ENCODE assay signal across 13 cellular contexts in the genomic region with DNA sequence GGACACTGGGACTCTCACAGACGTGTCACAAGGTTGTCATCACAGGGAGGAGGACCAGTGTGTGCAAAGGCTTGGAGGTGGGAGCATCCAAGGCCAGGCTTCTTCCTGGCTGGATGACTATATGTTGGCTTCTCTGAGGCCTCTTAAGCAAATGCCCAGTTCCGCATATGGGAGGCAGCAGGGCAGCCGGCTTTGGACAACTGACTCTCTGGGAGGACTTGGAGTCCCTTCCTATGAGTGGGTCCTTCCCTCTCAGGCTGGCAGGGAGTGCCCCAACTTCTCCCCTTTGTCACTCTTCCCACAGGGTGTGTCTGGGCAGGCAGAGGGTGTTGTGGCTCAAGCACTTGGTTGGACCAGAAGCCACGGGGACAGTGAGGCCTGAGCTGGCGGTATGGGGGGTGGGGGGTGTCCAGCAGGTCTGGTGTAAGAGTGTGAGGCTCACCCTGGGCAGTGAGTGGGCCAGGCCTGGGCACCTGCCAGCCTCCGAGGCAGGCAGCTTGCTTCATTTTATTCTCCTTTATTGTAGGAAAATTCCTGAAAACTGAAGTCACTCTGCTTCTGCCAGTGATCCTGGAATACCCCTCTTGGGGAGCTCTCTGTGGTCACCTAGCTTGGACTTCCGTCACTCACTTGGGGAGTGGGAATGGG. TPM values are rescaled to one million over a fixed set of nuclear protein-coding genes. Genes with fewer than 3 reads are reported as not detected.
DNase-seq lines count a peak whose midpoint lies in the region; ATAC-seq and TF ChIP-seq lines count a peak whose summit lies in the region.
"Had no signal": no experiment of that assay in that cellular context is flagged by ENCODE, and none has a peak within 500 bp of the region (broad histone marks: within the 10 kb centered on the region; RNA-seq: fewer than 3 reads in every experiment).

No MANE protein-coding gene starts in this region.

- peak overlapping the region in 10 of 11 experiments; percentile 7 to 95 (median 76); a peak in 18 of 22 replicates for H3K27ac ChIP-seq in BLaER1 treated with 17β-estradiol and CSF1 and Interleukin-3, amounts not matched to agents 10 nM and 100 nM
- peak overlapping the region; percentile 79 for H3K27ac ChIP-seq in RWPE1
- peak overlapping the region; percentile 23 for H3K27ac ChIP-seq in fibroblast of lung (ENCODE audit: insufficient read depth, low read length)
- H3K27ac ChIP-seq: KMS-11 had no signal

- ATAC-seq in omental fat pad (ENCODE audit: low FRiP score) (peak; percentile 66), GM21423 (IDR thresholded peaks at IDR 0.05; ENCODE audit: unreplicated experiment) (no peak)
- no peak for ATAC-seq in stimulated activated naive CD8-positive, alpha-beta T cell treated with anti-CD3 and anti-CD28 coated beads, Interleukin-15, Interleukin-2, amounts not matched to agents 100 U/mL and 50 U/mL, for 24 hours
- ATAC-seq: naive thymus-derived CD8-positive, alpha-beta T cell had no signal

- H3K79me2 ChIP-seq in fibroblast of lung (ENCODE audit: control insufficient read depth, insufficient read depth, low read length) = no peaks in the 10 kb centered on the region

- H4K20me1 ChIP-seq in BLaER1 treated with 17β-estradiol and CSF1 and Interleukin-3, amounts not matched to agents 10 nM and 100 nM = no peaks in the 10 kb centered on the region
- no peaks in the 10 kb centered on the region for H4K20me1 ChIP-seq in fibroblast of lung (ENCODE audit: control insufficient read depth, extremely low read depth, insufficient read depth, low read length)

- peak overlapping the region; percentile 60 to 94 (median 81) for H3K4me2 ChIP-seq in BLaER1 treated with 17β-estradiol and CSF1 and Interleukin-3, amounts not matched to agents 10 nM and 100 nM
- H3K4me2 ChIP-seq in fibroblast of lung (ENCODE audit: extremely low read depth, insufficient read depth, low read length) = no peak overlapping the region
- H3K4me2 ChIP-seq: KMS-11 had no signal

- no peak for TF ChIP-seq CTCF in RWPE1 (conservative IDR thresholded peaks at IDR 0.05; ENCODE audit: low read depth)
- no peak for TF ChIP-seq CTCF in fibroblast of lung (conservative IDR thresholded peaks at IDR 0.05 in 1 of 2, IDR thresholded peaks at IDR 0.05 in 1 of 2; ENCODE audit: low read depth in 1 of 2, low read length in 2 of 2)
- no peak for TF ChIP-seq CTCF in omental fat pad (IDR thresholded peaks at IDR 0.05)

- no peaks in the 10 kb centered on the region for H3K27me3 ChIP-seq in BLaER1 treated with 17β-estradiol and CSF1 and Interleukin-3, amounts not matched to agents 10 nM and 100 nM
- no peaks in the 10 kb centered on the region for H3K27me3 ChIP-seq in fibroblast of lung (ENCODE audit: control insufficient read depth, insufficient read depth, low read length)

- DNase-seq in RWPE1 (ENCODE audit: low spot score) = no peak
- peak; percentile 20 to 81 for DNase-seq in fibroblast of lung (ENCODE audit: low read depth in 2 of 2)
- no peak for DNase-seq in omental fat pad (ENCODE audit: low spot score)
- no peak for DNase-seq in stimulated activated CD4-positive, alpha-beta T cell treated with anti-CD3 and anti-CD28 coated beads, Interleukin-2, amount 100 ng/mL, for 48 hours
- DNase-seq in NCI-H2227 (lab: John Stamatoyannopoulos, UW; ENCODE audit: unreplicated experiment) = no peak
- no peak for DNase-seq in stimulated activated naive CD8-positive, alpha-beta T cell treated with anti-CD3 and anti-CD28 coated beads, Interleukin-15, Interleukin-2, amounts not matched to agents 100 U/mL and 50 U/mL, for 24 hours
- DNase-seq: DMS53; naive thymus-derived CD8-positive, alpha-beta T cell; NCI-H526 treated with DMSO at 0.1 percent for 48 hours; T-helper 9 cell had no signal

- no peaks in the 10 kb centered on the region for H3K9me3 ChIP-seq in BLaER1 treated with 17β-estradiol and CSF1 and Interleukin-3, amounts not matched to agents 10 nM and 100 nM (replicated peaks in 1 of 11)
- H3K9me3 ChIP-seq in fibroblast of lung (ENCODE audit: control insufficient read depth, insufficient read depth, low read depth, low read length) = no peaks in the 10 kb centered on the region

- H3K36me3 ChIP-seq in BLaER1 treated with 17β-estradiol and CSF1 and Interleukin-3, amounts not matched to agents 10 nM and 100 nM = 0 out of 22 replicates have a peak, but pooled peaks cover 0 to 5% (median 0%) of the 10 kb centered on the region in 11 experiments
- H3K36me3 ChIP-seq in fibroblast of lung (ENCODE audit: control insufficient read depth, insufficient read depth, low read length) = no peaks in the 10 kb centered on the region

- H3K4me3 ChIP-seq in BLaER1 treated with 17β-estradiol and CSF1 and Interleukin-3, amounts not matched to agents 10 nM and 100 nM = no peak overlapping the region
- H3K4me3 ChIP-seq in fibroblast of lung (replicated peaks in 1 of 4; ENCODE audit: control extremely low read depth in 1 of 4, insufficient read depth in 1 of 4, low read depth in 3 of 4, low read length in 4 of 4) = no peak overlapping the region

- H3K4me1 ChIP-seq in BLaER1 treated with 17β-estradiol and CSF1 and Interleukin-3, amounts not matched to agents 10 nM and 100 nM = peaks cover 90 to 100% (median 99%) of the 10 kb centered on the region in 10 experiments
- H3K4me1 ChIP-seq in fibroblast of lung (ENCODE audit: control insufficient read depth, extremely low read depth, insufficient read depth, low read length) = peaks cover 8% of the 10 kb centered on the region

- POLR2A ChIA-PET in RWPE1 (lab: Yijun Ruan, JAX; ENCODE audit: low non-redundant PET) = interaction anchor here (1.2 kb wide), 1 partner anchor 15 kb away, joined by 6 read pairs; a partner anchor contains a TSS

- H2AFZ ChIP-seq in fibroblast of lung (ENCODE audit: low read length) = no peak overlapping the region

- peak overlapping the region in 8 of 11 experiments; percentile 35 to 83 (median 69); a peak in 16 of 22 replicates for H3K9ac ChIP-seq in BLaER1 treated with 17β-estradiol and CSF1 and Interleukin-3, amounts not matched to agents 10 nM and 100 nM
- no peak overlapping the region for H3K9ac ChIP-seq in fibroblast of lung (ENCODE audit: insufficient read depth, low read length)
- H3K9ac ChIP-seq: KMS-11 had no signal

- CTCF ChIA-PET in RWPE1 (lab: Yijun Ruan, JAX) = interaction anchor here (0.6 to 1.2 kb wide), 4 partner anchors 13 to 52 kb away, joined by 3 to 5 read pairs (median 3); no protein-coding TSS in a partner anchor

RNA-seq across cellular contexts. Expression of a gene that starts 14.9 kb away (rescaled TPM):
- 0.51 and 1.8 TPM in 2 replicates for total RNA-seq in fibroblast of lung
- polyA plus RNA-seq in fibroblast of lung = 1.6 and 7.2 TPM in 2 replicates
- polyA plus RNA-seq in fibroblast of lung (2012) = 4.4 and 12.2 TPM in 2 replicates
- polyA minus RNA-seq in fibroblast of lung (ENCODE audit: low replicate concordance) = 10.7 and 27.9 TPM in 2 replicates
- total RNA-seq in omental fat pad = 10 to 100 TPM; 15.3 to 99.1 (median 70.5) TPM

RNA-seq across cellular contexts. Expression of a gene that starts 24.8 kb away (rescaled TPM):
- total RNA-seq in fibroblast of lung (not detected in 2 replicates), omental fat pad (10 to 100 TPM in 1 of 4 donors, 1 to 10 TPM in 3; 2.3 to 17.7 (median 4.4) TPM)
- polyA plus RNA-seq in fibroblast of lung = not detected in 2 replicates
- polyA plus RNA-seq in fibroblast of lung (2012) = not detected in 2 replicates
- not detected in 2 replicates for polyA minus RNA-seq in fibroblast of lung (ENCODE audit: low replicate concordance)
- total RNA-seq: naive thymus-derived CD8-positive, alpha-beta T cell had no signal
- polyA plus RNA-seq: naive thymus-derived CD8-positive, alpha-beta T cell had no signal

RNA-seq across cellular contexts. Expression of a gene that starts 51.3 kb away (rescaled TPM):
- total RNA-seq in fibroblast of lung (under 0.01 TPM in 1 of 2 replicates, not detected in the other), omental fat pad (under 1 TPM in 1 of 4 donors, not detected in 3; 0.65 TPM)
- not detected in 2 replicates for polyA plus RNA-seq in fibroblast of lung
- not detected in 2 replicates for polyA plus RNA-seq in fibroblast of lung (2012)
- polyA minus RNA-seq in fibroblast of lung (ENCODE audit: low replicate concordance) = not detected in 2 replicates
- total RNA-seq: naive thymus-derived CD8-positive, alpha-beta T cell had no signal
- polyA plus RNA-seq: naive thymus-derived CD8-positive, alpha-beta T cell had no signal

Comparison
In these comparisons a context has a peak if more than half of its experiments do, and no peak if none do; other contexts are left out.
1. H3K27ac ChIP-seq: peak in every context shown above with its lines; median percentile 79 in RWPE1; 76 in BLaER1 treated with 17β-estradiol and CSF1 and Interleukin-3, amounts not matched to agents 10 nM and 100 nM; 23 in fibroblast of lung.
2. DNase-seq: peak in fibroblast of lung (2 of 2); none in RWPE1 (single experiment), omental fat pad (single experiment), stimulated activated CD4-positive, alpha-beta T cell treated with anti-CD3 and anti-CD28 coated beads, Interleukin-2, amount 100 ng/mL, for 48 hours (0 of 2), NCI-H2227 (single experiment) and stimulated activated naive CD8-positive, alpha-beta T cell treated with anti-CD3 and anti-CD28 coated beads, Interleukin-15, Interleukin-2, amounts not matched to agents 100 U/mL and 50 U/mL, for 24 hours (single experiment).